1 cellular context compared by ENCODE assay signal in genomic region chr17:81013642-81014041, GRCh38.
TF ChIP-seq lines count a peak whose summit lies in the region.

No MANE protein-coding gene starts in this region.

TF ChIP-seq in K562, 482 proteins besides CTCF, POLR2A, EP300 and RAD21:
- TF ChIP-seq HMBOX1 (IDR thresholded peaks at IDR 0.05) (no peak), KAT2B (IDR thresholded peaks at IDR 0.05; ENCODE audit: low read depth, low read length) (no peak), MYBL2 (IDR thresholded peaks at IDR 0.05; ENCODE audit: low read depth) (no peak), MYBL2 (CRISPR knock-in tag; IDR thresholded peaks at IDR 0.05; ENCODE audit: borderline replicate concordance) (no peak), EWSR1 (IDR thresholded peaks at IDR 0.05; ENCODE audit: borderline replicate concordance, low read depth, partially characterized antibody) (no peak), HMG20B (CRISPR knock-in tag; IDR thresholded peaks at IDR 0.05) (no peak), DIDO1 (tag; IDR thresholded peaks at IDR 0.05; ENCODE audit: low read depth) (no peak), ZNF316 (IDR thresholded peaks at IDR 0.05) (peak; percentile 32; the same call in 1 of the 2 replicates), CHD2 (IDR thresholded peaks at IDR 0.05; ENCODE audit: low read depth, low read length) (peak; percentile 83), ADNP (tag; IDR thresholded peaks at IDR 0.05) (no peak), MEIS2 (IDR thresholded peaks at IDR 0.05; ENCODE audit: partially characterized antibody) (peak; percentile 27), L3MBTL2 (IDR thresholded peaks at IDR 0.05) (peak; percentile 16; the same call in 1 of the 2 replicates), ZC3H11A (IDR thresholded peaks at IDR 0.05; ENCODE audit: low read depth, low read length) (no peak), ZNF717 (CRISPR knock-in tag; IDR thresholded peaks at IDR 0.05) (no peak), CBFA2T3 (IDR thresholded peaks at IDR 0.05) (no peak), ZBTB43 (CRISPR knock-in tag; IDR thresholded peaks at IDR 0.05) (no peak), ZNF511 (CRISPR knock-in tag; IDR thresholded peaks at IDR 0.05) (no peak), ZNF695 (CRISPR knock-in tag; IDR thresholded peaks at IDR 0.05) (no peak), CXXC5 (CRISPR knock-in tag; IDR thresholded peaks at IDR 0.05) (no peak), MED1 (CRISPR knock-in tag; IDR thresholded peaks at IDR 0.05; ENCODE audit: borderline replicate concordance) (no peak)
- TF ChIP-seq, protein P1, sequence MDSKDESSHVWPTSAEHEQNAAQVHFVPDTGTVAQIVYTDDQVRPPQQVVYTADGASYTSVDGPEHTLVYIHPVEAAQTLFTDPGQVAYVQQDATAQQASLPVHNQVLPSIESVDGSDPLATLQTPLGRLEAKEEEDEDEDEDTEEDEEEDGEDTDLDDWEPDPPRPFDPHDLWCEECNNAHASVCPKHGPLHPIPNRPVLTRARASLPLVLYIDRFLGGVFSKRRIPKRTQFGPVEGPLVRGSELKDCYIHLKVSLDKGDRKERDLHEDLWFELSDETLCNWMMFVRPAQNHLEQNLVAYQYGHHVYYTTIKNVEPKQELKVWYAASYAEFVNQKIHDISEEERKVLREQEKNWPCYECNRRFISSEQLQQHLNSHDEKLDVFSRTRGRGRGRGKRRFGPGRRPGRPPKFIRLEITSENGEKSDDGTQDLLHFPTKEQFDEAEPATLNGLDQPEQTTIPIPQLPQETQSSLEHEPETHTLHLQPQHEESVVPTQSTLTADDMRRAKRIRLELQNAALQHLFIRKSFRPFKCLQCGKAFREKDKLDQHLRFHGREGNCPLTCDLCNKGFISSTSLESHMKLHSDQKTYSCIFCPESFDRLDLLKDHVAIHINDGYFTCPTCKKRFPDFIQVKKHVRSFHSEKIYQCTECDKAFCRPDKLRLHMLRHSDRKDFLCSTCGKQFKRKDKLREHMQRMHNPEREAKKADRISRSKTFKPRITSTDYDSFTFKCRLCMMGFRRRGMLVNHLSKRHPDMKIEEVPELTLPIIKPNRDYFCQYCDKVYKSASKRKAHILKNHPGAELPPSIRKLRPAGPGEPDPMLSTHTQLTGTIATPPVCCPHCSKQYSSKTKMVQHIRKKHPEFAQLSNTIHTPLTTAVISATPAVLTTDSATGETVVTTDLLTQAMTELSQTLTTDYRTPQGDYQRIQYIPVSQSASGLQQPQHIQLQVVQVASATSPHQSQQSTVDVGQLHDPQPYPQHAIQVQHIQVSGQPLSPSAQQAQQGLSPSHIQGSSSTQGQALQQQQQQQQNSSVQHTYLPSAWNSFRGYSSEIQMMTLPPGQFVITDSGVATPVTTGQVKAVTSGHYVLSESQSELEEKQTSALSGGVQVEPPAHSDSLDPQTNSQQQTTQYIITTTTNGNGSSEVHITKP (IDR thresholded peaks at IDR 0.05; ENCODE audit: partially characterized antibody) = peak; percentile 41
- TF ChIP-seq, protein P2, sequence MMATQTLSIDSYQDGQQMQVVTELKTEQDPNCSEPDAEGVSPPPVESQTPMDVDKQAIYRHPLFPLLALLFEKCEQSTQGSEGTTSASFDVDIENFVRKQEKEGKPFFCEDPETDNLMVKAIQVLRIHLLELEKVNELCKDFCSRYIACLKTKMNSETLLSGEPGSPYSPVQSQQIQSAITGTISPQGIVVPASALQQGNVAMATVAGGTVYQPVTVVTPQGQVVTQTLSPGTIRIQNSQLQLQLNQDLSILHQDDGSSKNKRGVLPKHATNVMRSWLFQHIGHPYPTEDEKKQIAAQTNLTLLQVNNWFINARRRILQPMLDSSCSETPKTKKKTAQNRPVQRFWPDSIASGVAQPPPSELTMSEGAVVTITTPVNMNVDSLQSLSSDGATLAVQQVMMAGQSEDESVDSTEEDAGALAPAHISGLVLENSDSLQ (IDR thresholded peaks at IDR 0.05) = peak; percentile 38; the same call in 1 of the 2 replicates
- TF ChIP-seq, protein P3, sequence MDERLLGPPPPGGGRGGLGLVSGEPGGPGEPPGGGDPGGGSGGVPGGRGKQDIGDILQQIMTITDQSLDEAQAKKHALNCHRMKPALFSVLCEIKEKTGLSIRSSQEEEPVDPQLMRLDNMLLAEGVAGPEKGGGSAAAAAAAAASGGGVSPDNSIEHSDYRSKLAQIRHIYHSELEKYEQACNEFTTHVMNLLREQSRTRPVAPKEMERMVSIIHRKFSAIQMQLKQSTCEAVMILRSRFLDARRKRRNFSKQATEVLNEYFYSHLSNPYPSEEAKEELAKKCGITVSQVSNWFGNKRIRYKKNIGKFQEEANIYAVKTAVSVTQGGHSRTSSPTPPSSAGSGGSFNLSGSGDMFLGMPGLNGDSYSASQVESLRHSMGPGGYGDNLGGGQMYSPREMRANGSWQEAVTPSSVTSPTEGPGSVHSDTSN (CRISPR knock-in tag; IDR thresholded peaks at IDR 0.05; ENCODE audit: low read depth) = no peak
- TF ChIP-seq, protein P3 (tag; conservative IDR thresholded peaks at IDR 0.05; ENCODE audit: low read depth) = no peak
- TF ChIP-seq, protein P4, sequence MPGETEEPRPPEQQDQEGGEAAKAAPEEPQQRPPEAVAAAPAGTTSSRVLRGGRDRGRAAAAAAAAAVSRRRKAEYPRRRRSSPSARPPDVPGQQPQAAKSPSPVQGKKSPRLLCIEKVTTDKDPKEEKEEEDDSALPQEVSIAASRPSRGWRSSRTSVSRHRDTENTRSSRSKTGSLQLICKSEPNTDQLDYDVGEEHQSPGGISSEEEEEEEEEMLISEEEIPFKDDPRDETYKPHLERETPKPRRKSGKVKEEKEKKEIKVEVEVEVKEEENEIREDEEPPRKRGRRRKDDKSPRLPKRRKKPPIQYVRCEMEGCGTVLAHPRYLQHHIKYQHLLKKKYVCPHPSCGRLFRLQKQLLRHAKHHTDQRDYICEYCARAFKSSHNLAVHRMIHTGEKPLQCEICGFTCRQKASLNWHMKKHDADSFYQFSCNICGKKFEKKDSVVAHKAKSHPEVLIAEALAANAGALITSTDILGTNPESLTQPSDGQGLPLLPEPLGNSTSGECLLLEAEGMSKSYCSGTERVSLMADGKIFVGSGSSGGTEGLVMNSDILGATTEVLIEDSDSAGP (CRISPR knock-in tag; IDR thresholded peaks at IDR 0.05) = no peak
- TF ChIP-seq, protein P5, sequence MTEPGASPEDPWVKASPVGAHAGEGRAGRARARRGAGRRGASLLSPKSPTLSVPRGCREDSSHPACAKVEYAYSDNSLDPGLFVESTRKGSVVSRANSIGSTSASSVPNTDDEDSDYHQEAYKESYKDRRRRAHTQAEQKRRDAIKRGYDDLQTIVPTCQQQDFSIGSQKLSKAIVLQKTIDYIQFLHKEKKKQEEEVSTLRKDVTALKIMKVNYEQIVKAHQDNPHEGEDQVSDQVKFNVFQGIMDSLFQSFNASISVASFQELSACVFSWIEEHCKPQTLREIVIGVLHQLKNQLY (CRISPR knock-in tag; conservative IDR thresholded peaks at IDR 0.05) = no peak
